In the genomic region with DNA sequence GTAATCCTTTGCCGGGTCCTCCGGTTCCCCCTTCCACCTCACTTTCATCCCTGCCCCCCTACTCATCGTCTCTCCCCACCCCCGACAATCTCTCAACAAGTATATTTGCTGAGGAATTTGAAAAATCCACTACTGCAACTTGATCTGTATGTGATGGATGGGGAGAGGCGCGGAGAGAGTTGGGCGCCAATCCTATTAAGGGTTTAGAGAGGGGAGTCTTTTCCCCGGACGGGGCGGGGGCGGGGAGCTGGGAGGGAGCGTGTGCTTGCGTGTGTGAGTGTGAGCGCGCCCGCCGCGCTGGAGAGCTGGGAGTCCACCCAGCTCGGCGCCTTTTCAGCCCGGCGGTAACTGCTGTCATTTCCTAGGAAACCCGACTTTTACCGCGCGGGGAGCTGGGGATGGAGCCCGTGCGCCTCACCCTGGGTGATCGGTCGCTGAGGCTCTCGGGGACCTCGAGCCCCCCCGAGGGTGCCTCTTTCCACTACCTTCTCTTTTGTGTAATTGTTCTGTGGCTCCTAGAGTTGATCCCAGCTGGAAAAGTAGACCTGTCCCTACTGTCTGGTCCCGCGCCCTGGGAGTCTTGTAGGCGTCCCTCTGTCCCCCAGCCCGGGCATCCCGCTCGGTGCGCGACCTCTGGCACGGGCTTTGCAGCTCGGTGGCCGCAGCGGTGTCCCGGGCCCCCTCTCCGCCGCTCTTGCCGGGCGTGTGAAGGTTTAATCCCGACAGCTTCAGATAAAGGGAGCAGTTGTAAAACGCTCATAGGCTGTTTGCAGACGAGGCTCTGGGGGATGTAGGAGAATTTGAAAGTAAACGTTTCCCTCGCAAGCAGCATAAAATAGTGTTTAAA, we compare ENCODE assay signal across 9 cellular contexts. TPM values are rescaled to one million over a fixed set of nuclear protein-coding genes. Genes with fewer than 3 reads are reported as not detected.
DNase-seq lines count a peak whose midpoint lies in the region; ATAC-seq and TF ChIP-seq lines count a peak whose summit lies in the region.
"Had no signal": no experiment of that assay in that cellular context is flagged by ENCODE, and none has a peak within 500 bp of the region (broad histone marks: within the 10 kb centered on the region; RNA-seq: fewer than 3 reads in every experiment).

No MANE protein-coding gene starts in this region.

- H3K9me3 ChIP-seq in HCT116 (ENCODE audit: control insufficient read depth in 1 of 2, insufficient read depth in 1 of 2, low read depth in 1 of 2, low read length in 2 of 2) (no peaks in the 10 kb centered on the region), iPS DF 6.9 (ENCODE audit: control insufficient read depth, insufficient read depth, low read length) (no peaks in the 10 kb centered on the region), skeletal muscle satellite cell (replicated peaks; ENCODE audit: low read length) (no peaks in the 10 kb centered on the region)

- CTCF ChIA-PET in HCT116 (lab: Charles Lee), result interaction anchor here (1.0 to 1.5 kb wide), 3 partner anchors 41 to 338 kb away, joined by 3 to 4 read pairs (median 4); no protein-coding TSS in a partner anchor

- H3K4me3 ChIP-seq in HCT116 (replicated peaks in 1 of 2; ENCODE audit: low read depth in 1 of 2, low read length in 2 of 2) (peak overlapping the region; percentile 60 to 64), iPS DF 6.9 (ENCODE audit: low read length) (peak overlapping the region; percentile 87; the same call in 1 of the 2 replicates), skeletal muscle satellite cell (ENCODE audit: low read length) (peak overlapping the region; percentile 94)

- POLR2A ChIA-PET in HCT116 (lab: Charles Lee), result interaction anchor here (0.6 to 4.2 kb wide), 3 partner anchors 9 to 337 kb away, joined by 3 to 29 read pairs (median 3); no protein-coding TSS in a partner anchor

- TF ChIP-seq RAD21 in HCT116 (IDR thresholded peaks at IDR 0.05; ENCODE audit: low read depth), result no peak

- RAD21 ChIA-PET in HCT116 (lab: Charles Lee; ENCODE audit: low non-redundant PET in 1 of 2, low total read pairs in 2 of 2, uncharacterized antibody in 2 of 2, unreplicated experiment in 2 of 2), result interaction anchor here (0.8 to 1.0 kb wide), 3 partner anchors 28 to 343 kb away, joined by 3 to 4 read pairs (median 3); no protein-coding TSS in a partner anchor

- H4K20me1 ChIP-seq in HCT116 (ENCODE audit: insufficient read depth), result no peaks in the 10 kb centered on the region

- in situ Hi-C loops in ACHN (cut with HindIII; ENCODE audit: low pct_ligation_motif_present, low pct_unique_long_range_greater_than_20kb, low sequenced_read_pairs), result no loop called here

- BruUV-seq in HCT116 (replicated peaks; lab: Mats Ljungman, UMichigan), result TSS peak; percentile 32

- no peak overlapping the region for H3K27ac ChIP-seq in HCT116 (ENCODE audit: low read depth, low read length)
- H3K27ac ChIP-seq in iPS DF 6.9 (ENCODE audit: low read length), result no peak overlapping the region

- H3K9me2 ChIP-seq in HCT116 (ENCODE audit: insufficient read depth), result no peaks in the 10 kb centered on the region

- no peak for TF ChIP-seq CTCF in HCT116 (IDR thresholded peaks at IDR 0.05 in 2 of 3, conservative IDR thresholded peaks at IDR 0.05 in 1 of 3; ENCODE audit: borderline replicate concordance in 1 of 3, insufficient read depth in 1 of 3, low read depth in 2 of 3, low read length in 2 of 3)

- H3K27me3 ChIP-seq in HCT116 (ENCODE audit: insufficient read depth, low read length) (peaks cover 8% of the 10 kb centered on the region; the same call in 1 of the 2 replicates), iPS DF 6.9 (ENCODE audit: control insufficient read depth, insufficient read depth, low read length) (no peaks in the 10 kb centered on the region), skeletal muscle satellite cell (ENCODE audit: control insufficient read depth, insufficient read depth, low read length) (no peaks in the 10 kb centered on the region)

- peaks cover 11 to 46% of the 10 kb centered on the region in 2 experiments for H3K4me1 ChIP-seq in HCT116 (ENCODE audit: control insufficient read depth in 1 of 2, insufficient read depth in 2 of 2, low read length in 2 of 2)
- peaks cover 3% of the 10 kb centered on the region; the same call in 1 of the 2 replicates for H3K4me1 ChIP-seq in iPS DF 6.9 (ENCODE audit: control insufficient read depth, insufficient read depth, low read length)
- peaks cover 48% of the 10 kb centered on the region for H3K4me1 ChIP-seq in skeletal muscle satellite cell (ENCODE audit: control insufficient read depth, insufficient read depth, low read length)

- peak overlapping the region; percentile 92 for H2AFZ ChIP-seq in HCT116 (ENCODE audit: low read depth, low read length, poor library complexity, severe bottlenecking)

- intact Hi-C loops in HCT116 (cut with micrococcal nuclease), result loop anchor here (2.0 to 5.0 kb wide), 2 partner anchors 200 to 334 kb away; no protein-coding TSS in a partner anchor

- no peaks in the 10 kb centered on the region for H3K9me3 Mint-ChIP-seq in activated T-helper 17 cell treated with anti-CD3 and anti-CD28 coated beads, Interleukin-2, amount 50 U/mL, for 72 hours
- H3K9me3 Mint-ChIP-seq: dendritic cell treated with granulocyte-macrophage colony-stimulating factor and Interleukin-4, amounts not matched to agents 40 ng/mL and 50 ng/mL, for 4 days had no signal

- TF ChIP-seq POLR2A in HCT116 (IDR thresholded peaks at IDR 0.05; ENCODE audit: borderline replicate concordance, extremely low read depth, insufficient read depth, insufficient read length), result no peak

- H3K9ac ChIP-seq in HCT116 (ENCODE audit: low read length) (peak overlapping the region; percentile 42), skeletal muscle satellite cell (ENCODE audit: low read depth, low read length) (peak overlapping the region; percentile 88)

- H3K4me2 ChIP-seq in HCT116 (ENCODE audit: low read length) (peak overlapping the region; percentile 95), skeletal muscle satellite cell (ENCODE audit: low read length) (peak overlapping the region; percentile 97)

- no CpG with 5 or more reads among the region's 55 CpGs for WGBS in iPS DF 6.9 (ENCODE audit: insufficient coverage, insufficient read length)

- no peaks in the 10 kb centered on the region for H3K4me1 Mint-ChIP-seq in activated T-helper 17 cell treated with anti-CD3 and anti-CD28 coated beads, Interleukin-2, amount 50 U/mL, for 72 hours

- H3K4me3 Mint-ChIP-seq in activated T-helper 17 cell treated with anti-CD3 and anti-CD28 coated beads, Interleukin-2, amount 50 U/mL, for 72 hours, result peak overlapping the region; percentile 31
- H3K4me3 Mint-ChIP-seq: dendritic cell treated with granulocyte-macrophage colony-stimulating factor and Interleukin-4, amounts not matched to agents 40 ng/mL and 50 ng/mL, for 4 days had no signal

- no peaks in the 10 kb centered on the region for H3K36me3 Mint-ChIP-seq in activated T-helper 17 cell treated with anti-CD3 and anti-CD28 coated beads, Interleukin-2, amount 50 U/mL, for 72 hours (ENCODE audit: low read depth)

- peaks cover 60% of the 10 kb centered on the region for H3K27me3 Mint-ChIP-seq in activated T-helper 17 cell treated with anti-CD3 and anti-CD28 coated beads, Interleukin-2, amount 50 U/mL, for 72 hours

- no peaks in the 10 kb centered on the region for H3K36me3 ChIP-seq in HCT116 (ENCODE audit: control insufficient read depth in 1 of 2, insufficient read depth in 2 of 2, low read length in 2 of 2)
- H3K36me3 ChIP-seq in iPS DF 6.9 (ENCODE audit: control insufficient read depth, insufficient read depth, low read length), result no peaks in the 10 kb centered on the region
- H3K36me3 ChIP-seq in skeletal muscle satellite cell (ENCODE audit: insufficient read depth, low read length), result no peaks in the 10 kb centered on the region

- ATAC-seq in HCT116 (peak; percentile 35), GM19452 (IDR thresholded peaks at IDR 0.05; ENCODE audit: unreplicated experiment) (no peak), GM21529 (IDR thresholded peaks at IDR 0.05; ENCODE audit: unreplicated experiment) (no peak)
- ATAC-seq in activated T-helper 17 cell treated with anti-CD3 and anti-CD28 coated beads, Interleukin-2, amount 50 U/mL, for 72 hours (replicated peaks), result no peak

- no peak overlapping the region for H3K27ac Mint-ChIP-seq in activated T-helper 17 cell treated with anti-CD3 and anti-CD28 coated beads, Interleukin-2, amount 50 U/mL, for 72 hours
- H3K27ac Mint-ChIP-seq: dendritic cell treated with granulocyte-macrophage colony-stimulating factor and Interleukin-4, amounts not matched to agents 40 ng/mL and 50 ng/mL, for 4 days had no signal

- no peaks in the 10 kb centered on the region for H3K79me2 ChIP-seq in HCT116 (ENCODE audit: insufficient read depth, low read length)

- DNase-seq in ACHN, result peak; percentile 76
- no peak for DNase-seq in HCT116 (ENCODE audit: low read depth, low spot score)
- DNase-seq in iPS DF 6.9 (ENCODE audit: low read depth, low spot score), result no peak
- no peak for DNase-seq in NK-92 (lab: John Stamatoyannopoulos, UW; ENCODE audit: unreplicated experiment)

TF ChIP-seq in HCT116, 20 proteins besides CTCF, POLR2A, EP300 and RAD21 (continues in another document):
- no peak for TF ChIP-seq POLR2AphosphoS5 (IDR thresholded peaks at IDR 0.05; ENCODE audit: low read depth, low read length)
- TF ChIP-seq ATF3 (IDR thresholded peaks at IDR 0.05), result no peak
- TF ChIP-seq EZH2 (IDR thresholded peaks at IDR 0.05), result peak; percentile 70; the same call in 1 of the 2 replicates
- no peak for TF ChIP-seq TCF7L2 (IDR thresholded peaks at IDR 0.05; ENCODE audit: borderline replicate concordance, extremely low read depth, insufficient read depth, insufficient read length)
- TF ChIP-seq JUND (IDR thresholded peaks at IDR 0.05), result no peak
- TF ChIP-seq SRF (IDR thresholded peaks at IDR 0.05; ENCODE audit: low read depth), result no peak
- peak; percentile 34; the same call in 1 of the 2 replicates for TF ChIP-seq EGR1 (IDR thresholded peaks at IDR 0.05; ENCODE audit: low read depth)
- no peak for TF ChIP-seq SIN3A (IDR thresholded peaks at IDR 0.05; ENCODE audit: low read depth)
- TF ChIP-seq CBX3 (IDR thresholded peaks at IDR 0.05; ENCODE audit: low read depth), result no peak
- no peak for TF ChIP-seq ELF1 (IDR thresholded peaks at IDR 0.05; ENCODE audit: borderline replicate concordance, low read depth)

RNA-seq across cellular contexts. Expression of gene GLI2, which starts 1.5 kb away (rescaled TPM):
- 3.4 TPM for total RNA-seq in HCT116 (2021; ENCODE audit: unreplicated experiment)
- polyA plus RNA-seq in HCT116 (2012), result 1.1 and 1.7 TPM in 2 replicates
- total RNA-seq in activated T-helper 17 cell treated with anti-CD3 and anti-CD28 coated beads, Interleukin-2, amount 50 U/mL, for 72 hours, result not detected
- 4.2 and 4.3 TPM in 2 replicates for total RNA-seq in skeletal muscle satellite cell (2012; rRNA removed)
